In genomic region chr5:176647030-176647869, GRCh38 we compare ENCODE assay signal across 8 cellular contexts. TPM values are rescaled to one million over a fixed set of nuclear protein-coding genes. Genes with fewer than 3 reads are reported as not detected.
DNase-seq lines count a peak whose midpoint lies in the region; ATAC-seq and TF ChIP-seq lines count a peak whose summit lies in the region.

TSPAN17 (plus strand) TSS chr5:176647484; CDS start chr5:176647616, 132 bp downstream.

- no peaks in the 10 kb centered on the region for H3K27me3 Mint-ChIP-seq in T-helper 17 cell

- H3K4me1 Mint-ChIP-seq in T-helper 17 cell: peaks cover 27% of the 10 kb centered on the region

- peak within 1 kb of the TSS; percentile 92 for H3K4me3 Mint-ChIP-seq in T-helper 17 cell

- peak; percentile 71 for TF ChIP-seq POLR2A in prostate gland (IDR thresholded peaks at IDR 0.05)

- ATAC-seq in GM18498 (IDR thresholded peaks at IDR 0.05; ENCODE audit: unreplicated experiment) (peak; percentile 95), HG02938 (IDR thresholded peaks at IDR 0.05; ENCODE audit: unreplicated experiment) (peak; percentile 93), T-helper 17 cell (peak; percentile 95)

- H3K4me3 ChIP-seq in left ventricle myocardium inferior (peak within 1 kb of the TSS; percentile 88), prostate gland (peak within 1 kb of the TSS; percentile 54 to 64), urinary bladder (ENCODE audit: low read depth, low read length) (peak within 1 kb of the TSS; percentile 72)

- H3K27ac ChIP-seq in left ventricle myocardium inferior (replicated peaks): peak within 1 kb of the TSS; percentile 83
- H3K27ac ChIP-seq in prostate gland: peak within 1 kb of the TSS; percentile 48 to 63
- H3K27ac ChIP-seq in urinary bladder (ENCODE audit: low read depth): peak within 1 kb of the TSS; percentile 45

- H3K36me3 ChIP-seq in left ventricle myocardium inferior: no peaks in the 10 kb centered on the region
- H3K36me3 ChIP-seq in prostate gland: no peaks in the 10 kb centered on the region
- no peaks in the 10 kb centered on the region for H3K36me3 ChIP-seq in urinary bladder (ENCODE audit: insufficient read depth)

- H3K9me3 ChIP-seq in T-helper 17 cell (ENCODE audit: control insufficient read depth, low read length, poor library complexity, severe bottlenecking): no peaks in the 10 kb centered on the region
- H3K9me3 ChIP-seq in left ventricle myocardium inferior (replicated peaks): no peaks in the 10 kb centered on the region
- no peaks in the 10 kb centered on the region for H3K9me3 ChIP-seq in prostate gland

- intact Hi-C loops in left ventricle myocardium inferior (cut with micrococcal nuclease): no loop called here
- intact Hi-C loops in prostate gland (cut with DNase I): loop anchor here (10.0 kb wide), 1 partner anchor 232 kb away; the partner anchor contains the start of gene CLTB

- under 1% methylated on average over 61 of the region's 64 CpGs for WGBS in prostate gland
- under 1% methylated on average over 64 of the region's 64 CpGs for WGBS in urinary bladder

- H3K27ac Mint-ChIP-seq in T-helper 17 cell: peak within 1 kb of the TSS; percentile 82

- H3K4me1 ChIP-seq in left ventricle myocardium inferior: peaks cover 24% of the 10 kb centered on the region
- peaks cover 4% of the 10 kb centered on the region for H3K4me1 ChIP-seq in prostate gland (replicated peaks)
- no peaks in the 10 kb centered on the region for H3K4me1 ChIP-seq in urinary bladder (ENCODE audit: insufficient read depth)

- DNase-seq in NCI-H1694 treated with DMSO at 0.1 percent for 48 hours (lab: John Stamatoyannopoulos, UW): peak; percentile 93
- peak; percentile 94 to 99 (median 98) for DNase-seq in T-helper 17 cell
- DNase-seq in amygdala (lab: John Stamatoyannopoulos, UW): peak; percentile 61 to 100 (median 98)
- peak; percentile 100 for DNase-seq in left ventricle myocardium inferior
- DNase-seq in prostate gland (ENCODE audit: low spot score): peak; percentile 100

- H3K36me3 Mint-ChIP-seq in T-helper 17 cell (ENCODE audit: low read depth): no peaks in the 10 kb centered on the region

- H3K27me3 ChIP-seq in left ventricle myocardium inferior (ENCODE audit: low read depth): no peaks in the 10 kb centered on the region
- H3K27me3 ChIP-seq in prostate gland (replicated peaks; ENCODE audit: insufficient read depth): no peaks in the 10 kb centered on the region

- peak; percentile 53 for TF ChIP-seq CTCF in left ventricle myocardium inferior (IDR thresholded peaks at IDR 0.05; ENCODE audit: borderline replicate concordance)
- TF ChIP-seq CTCF in prostate gland (IDR thresholded peaks at IDR 0.05): peak in 3 of 4 experiments; percentile 12 to 46 (median 45)

RNA-seq across cellular contexts. Expression of gene TSPAN17, which starts in this region (rescaled TPM):
- total RNA-seq in T-helper 17 cell: 10 to 100 TPM; 14.2 to 19.3 TPM
- total RNA-seq in left ventricle myocardium inferior: 31.0 TPM
- total RNA-seq in prostate gland: 10 to 100 TPM; 17.6 to 38.1 TPM
- total RNA-seq in urinary bladder: 19.3 TPM
- polyA plus RNA-seq in urinary bladder: 26.3 TPM

Comparison
In these comparisons a context has a peak if more than half of its experiments do, and no peak if none do; other contexts are left out.
1. Peak in every context shown above with its lines: DNase-seq, ATAC-seq, H3K4me3 ChIP-seq and H3K27ac ChIP-seq.